In the genomic region with DNA sequence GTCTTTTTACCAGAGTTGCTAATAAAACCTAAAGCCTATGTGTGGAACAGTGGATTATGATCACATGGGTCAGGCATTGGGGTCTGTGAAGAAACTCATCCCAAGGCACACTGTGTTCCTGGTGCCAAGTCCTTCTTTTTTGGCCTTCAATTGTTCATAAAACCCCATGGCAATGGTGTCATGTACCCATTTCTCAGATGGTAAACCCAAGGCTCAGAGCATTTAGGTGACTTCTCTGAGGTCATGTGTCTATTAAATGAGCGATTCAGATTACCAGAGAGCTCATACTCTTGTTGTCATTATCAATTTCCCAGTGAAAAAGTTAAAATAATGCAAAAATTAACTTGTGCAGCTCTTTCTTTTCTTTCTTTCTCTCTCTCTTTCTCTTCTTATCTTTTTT, we compare ENCODE assay signal across 25 cellular contexts.
A peak's percentile ranks its signal among the peaks of the same experiment; 100 is the strongest.
DNase-seq lines count a peak whose midpoint lies in the region; ATAC-seq, FAIRE-seq and TF ChIP-seq lines count a peak whose summit lies in the region.
"Had no signal": no experiment of that assay in that cellular context is flagged by ENCODE, and none has a peak within 500 bp of the region (broad histone marks: within the 10 kb centered on the region; RNA-seq: fewer than 3 reads in every experiment).

No MANE protein-coding gene starts in this region.

- no peak overlapping the region for H3K18ac ChIP-seq in mesenchymal stem cell (ENCODE audit: low read depth in 1 of 2, low read length in 2 of 2)

- TF ChIP-seq RAD21 in A549 (conservative IDR thresholded peaks at IDR 0.05 in 1 of 2, IDR thresholded peaks at IDR 0.05 in 1 of 2) = no peak

- no peak for FAIRE-seq in A549 (lab: Jason Lieb, UNC)
- FAIRE-seq: A204.1, GM12878, GM12892, GM18507, GM19239 had no signal

- H3K9ac ChIP-seq in mesenchymal stem cell (ENCODE audit: low read length) = no peak overlapping the region
- H3K9ac ChIP-seq: BLaER1 treated with 17β-estradiol and CSF1 and Interleukin-3, amounts not matched to agents 10 nM and 100 nM had no signal

- CTCF ChIA-PET in A549 (lab: Yijun Ruan, JAX) = no interaction called here
- CTCF ChIA-PET in Calu3 (lab: Charles Lee) = no interaction called here

- no peaks in the 10 kb centered on the region for H3K27me3 ChIP-seq in mesenchymal stem cell (ENCODE audit: control insufficient read depth in 1 of 2, insufficient read depth in 1 of 2, low read length in 2 of 2)
- H3K27me3 ChIP-seq in vagina = no peaks in the 10 kb centered on the region
- H3K27me3 ChIP-seq: BLaER1 treated with 17β-estradiol and CSF1 and Interleukin-3, amounts not matched to agents 10 nM and 100 nM had no signal

- H3K9me3 Mint-ChIP-seq in Calu3 (ENCODE audit: low read depth, unreplicated experiment) = peaks cover 4% of the 10 kb centered on the region
- H3K9me3 Mint-ChIP-seq: CD4-positive, alpha-beta T cell; CD8-positive, alpha-beta T cell had no signal

- ATAC-seq in A549 = no peak
- no peak for ATAC-seq in left lobe of liver
- ATAC-seq: CD8-positive, alpha-beta T cell; GM12878 had no signal

- H3K14ac ChIP-seq in mesenchymal stem cell (ENCODE audit: low read length in 2 of 2) = no peak overlapping the region

- no peak overlapping the region for H4K91ac ChIP-seq in mesenchymal stem cell (ENCODE audit: low read length)

- no peak for TF ChIP-seq POLR2A in A549 (IDR thresholded peaks at IDR 0.05; ENCODE audit: low read length)
- TF ChIP-seq POLR2A in vagina (IDR thresholded peaks at IDR 0.05) = no peak

- TF ChIP-seq EP300 in A549 (IDR thresholded peaks at IDR 0.05) = no peak

- H3K27ac Mint-ChIP-seq in Calu3 (ENCODE audit: unreplicated experiment) = peak overlapping the region; percentile 89
- H3K27ac Mint-ChIP-seq: B cell; CD4-positive, alpha-beta T cell; CD8-positive, alpha-beta T cell had no signal

- H3K27ac ChIP-seq in A549 (peak overlapping the region in 1 of 2 experiments; percentile 76; a peak in 3 of 6 replicates), mesenchymal stem cell (ENCODE audit: low read length, poor library complexity, severe bottlenecking) (no peak overlapping the region), vagina (no peak overlapping the region)
- H3K27ac ChIP-seq: BLaER1 treated with 17β-estradiol and CSF1 and Interleukin-3, amounts not matched to agents 10 nM and 100 nM; C4-2B had no signal

- H2AFZ ChIP-seq in mesenchymal stem cell (ENCODE audit: low read depth, low read length) = no peak overlapping the region

- POLR2A ChIA-PET in A549 (lab: Yijun Ruan, JAX) = no interaction called here

- H3K36me3 ChIP-seq in mesenchymal stem cell (ENCODE audit: control insufficient read depth in 1 of 2, insufficient read depth in 2 of 2, low read depth in 1 of 2, low read length in 2 of 2) (peaks cover 0 to 23% of the 10 kb centered on the region in 2 experiments), vagina (peaks cover 0 to 5% of the 10 kb centered on the region in 2 donors)

- no TSS peak for BruUV-seq in Calu3 (replicated peaks; lab: Mats Ljungman, UMichigan)

- no peak overlapping the region for H3K4me2 ChIP-seq in A549
- no peak overlapping the region for H3K4me2 ChIP-seq in mesenchymal stem cell (ENCODE audit: low read length, poor library complexity, severe bottlenecking)
- H3K4me2 ChIP-seq: BLaER1 treated with 17β-estradiol and CSF1 and Interleukin-3, amounts not matched to agents 10 nM and 100 nM had no signal

- TF ChIP-seq CTCF in A549 (IDR thresholded peaks at IDR 0.05) (no peak), Calu3 (IDR thresholded peaks at IDR 0.05; ENCODE audit: unreplicated experiment) (no peak), vagina (IDR thresholded peaks at IDR 0.05) (no peak)

- no peak for DNase-seq in A549 (ENCODE audit: low read depth in 1 of 2, low spot score in 1 of 2)
- DNase-seq in Calu3 = no peak
- DNase-seq in mesenchymal stem cell = no peak
- DNase-seq in vagina (ENCODE audit: extremely low spot score in 2 of 2) = no peak
- DNase-seq in left lobe of liver (ENCODE audit: low spot score) = no peak
- DNase-seq: 8988T; AML-193; Caco-2; CD4-positive, alpha-beta T cell; CD8-positive, alpha-beta T cell; DMS 273 treated with DMSO at 0.1 percent for 48 hours; DMS153; DMS53; DMS79; DND-41; EL; GDM1 had no signal

- intact Hi-C loops in Calu3 (cut with micrococcal nuclease; ENCODE audit: unreplicated experiment) (no loop called here), vagina (cut with DNase I) (no loop called here)

- H3K4me1 Mint-ChIP-seq in Calu3 (ENCODE audit: low read depth, unreplicated experiment) = peaks cover 95% of the 10 kb centered on the region

- no peak overlapping the region for H2BK5ac ChIP-seq in mesenchymal stem cell (ENCODE audit: low read depth, low read length, poor library complexity, severe bottlenecking)

- WGBS in A549 (ENCODE audit: missing lambda C conversion rate) = 68% methylated on average over 1 of the region's 1 CpG
- WGBS in mesenchymal stem cell = 92% methylated on average over 1 of the region's 1 CpG

- H3K9me3 ChIP-seq in A549 (no peaks in the 10 kb centered on the region), mesenchymal stem cell (ENCODE audit: control insufficient read depth, low read length) (peaks cover 9% of the 10 kb centered on the region), vagina (no peaks in the 10 kb centered on the region)
- H3K9me3 ChIP-seq: Caco-2 had no signal

- no peak overlapping the region for H3K4ac ChIP-seq in mesenchymal stem cell (ENCODE audit: low read depth in 1 of 2, low read length in 2 of 2)

- no peak overlapping the region for H3K4me3 Mint-ChIP-seq in Calu3 (ENCODE audit: low read depth, unreplicated experiment)
- H3K4me3 Mint-ChIP-seq: B cell; CD4-positive, alpha-beta T cell; CD8-positive, alpha-beta T cell had no signal

- H3K79me1 ChIP-seq in mesenchymal stem cell (replicated peaks; ENCODE audit: low read length, poor library complexity, severe bottlenecking) = no peaks in the 10 kb centered on the region

- H3K4me3 ChIP-seq in A549 (no peak overlapping the region), mesenchymal stem cell (ENCODE audit: insufficient read depth in 1 of 2, low read depth in 1 of 2, low read length in 2 of 2) (no peak overlapping the region), vagina (no peak overlapping the region)
- H3K4me3 ChIP-seq: BLaER1 treated with 17β-estradiol and CSF1 and Interleukin-3, amounts not matched to agents 10 nM and 100 nM; GM12878 had no signal

- H3K4me1 ChIP-seq in A549 (peaks cover 50% of the 10 kb centered on the region), mesenchymal stem cell (ENCODE audit: control insufficient read depth, insufficient read depth, low read depth, low read length) (peaks cover 28% of the 10 kb centered on the region), vagina (no peaks in the 10 kb centered on the region)

- no peak overlapping the region for H2BK15ac ChIP-seq in mesenchymal stem cell (ENCODE audit: low read depth, poor library complexity, severe bottlenecking)

- no peak overlapping the region for H3K23ac ChIP-seq in mesenchymal stem cell (ENCODE audit: low read length in 2 of 2)

- H3K36me3 Mint-ChIP-seq in Calu3 (ENCODE audit: insufficient read depth, unreplicated experiment) = peaks cover 24% of the 10 kb centered on the region
- H3K36me3 Mint-ChIP-seq: CD8-positive, alpha-beta T cell had no signal

- peak overlapping the region; percentile 85 for H2AK5ac ChIP-seq in mesenchymal stem cell (ENCODE audit: low read length, severe bottlenecking)

- H3K27me3 Mint-ChIP-seq in Calu3 (ENCODE audit: unreplicated experiment) = no peaks in the 10 kb centered on the region
- H3K27me3 Mint-ChIP-seq: B cell had no signal

- H4K8ac ChIP-seq in mesenchymal stem cell (ENCODE audit: low read length) = no peak overlapping the region

- H2BK120ac ChIP-seq in mesenchymal stem cell (ENCODE audit: low read depth, low read length) = no peak overlapping the region

- H2BK12ac ChIP-seq in mesenchymal stem cell (ENCODE audit: low read length in 2 of 2) = no peak overlapping the region

TF ChIP-seq in A549, 52 proteins besides CTCF, POLR2A, EP300 and RAD21:
- TF ChIP-seq NR3C1 (IDR thresholded peaks at IDR 0.05) (no peak), PHF8 (IDR thresholded peaks at IDR 0.05; ENCODE audit: borderline replicate concordance, low read depth) (no peak), RFX5 (IDR thresholded peaks at IDR 0.05) (no peak), HEYL (CRISPR knock-in tag; IDR thresholded peaks at IDR 0.05) (no peak), KDM1A (IDR thresholded peaks at IDR 0.05; ENCODE audit: low read depth) (peak; percentile 82; the same call in 1 of the 2 replicates), HDAC2 (IDR thresholded peaks at IDR 0.05) (0 out of 2 replicates have a peak, but pooled peaks have one; percentile 27)
